Comparison of ENCODE assay signal across 10 cellular contexts in genomic region chr9:70954126-70954525, GRCh38.
DNase-seq lines count a peak whose midpoint lies in the region; ATAC-seq and TF ChIP-seq lines count a peak whose summit lies in the region.
"Had no signal": no experiment of that assay in that cellular context is flagged by ENCODE, and none has a peak within 500 bp of the region (broad histone marks: within the 10 kb centered on the region; RNA-seq: fewer than 3 reads in every experiment).

No MANE protein-coding gene starts in this region.

- H3K27me3 ChIP-seq in fibroblast of lung (ENCODE audit: control insufficient read depth, insufficient read depth, low read length) (no peaks in the 10 kb centered on the region), osteoblast (ENCODE audit: insufficient read depth, low read length) (no peaks in the 10 kb centered on the region)

- H3K27ac ChIP-seq in fibroblast of lung (ENCODE audit: insufficient read depth, low read length) = peak overlapping the region; percentile 34
- H3K27ac ChIP-seq in osteoblast (ENCODE audit: low read depth, low read length) = peak overlapping the region; percentile 73
- H3K27ac ChIP-seq: KMS-11 had no signal

- no peaks in the 10 kb centered on the region for H3K9me3 ChIP-seq in fibroblast of lung (ENCODE audit: control insufficient read depth, insufficient read depth, low read depth, low read length)
- H3K9me3 ChIP-seq in osteoblast (ENCODE audit: low read depth, low read length) = no peaks in the 10 kb centered on the region

- H3K4me3 ChIP-seq in fibroblast of lung (replicated peaks in 1 of 4; ENCODE audit: control extremely low read depth in 1 of 4, insufficient read depth in 1 of 4, low read depth in 3 of 4, low read length in 4 of 4) (no peak overlapping the region), osteoblast (ENCODE audit: insufficient read depth, low read length) (no peak overlapping the region)

- H3K4me1 ChIP-seq in fibroblast of lung (ENCODE audit: control insufficient read depth, extremely low read depth, insufficient read depth, low read length) (peaks cover 8% of the 10 kb centered on the region), osteoblast (ENCODE audit: insufficient read depth, low read length) (peaks cover 46% of the 10 kb centered on the region)

- DNase-seq in ELR (ENCODE audit: low read depth) (peak; percentile 96), RKO (ENCODE audit: low spot score) (peak; percentile 5), fibroblast of lung (ENCODE audit: low read depth in 2 of 2) (peak; percentile 66 to 97), osteoblast (ENCODE audit: insufficient read length, low spot score, missing footprints) (peak; percentile 78), dermis blood vessel endothelial cell (no peak), NCI-H2171 treated with DMSO at 0.1 percent for 48 hours (lab: John Stamatoyannopoulos, UW) (no peak)
- no peak for DNase-seq in stimulated activated CD4-positive, alpha-beta T cell treated with anti-CD3 and anti-CD28 coated beads, Interleukin-15, amount 100 ng/mL, for 24 hours
- DNase-seq: DMS153 had no signal

- TF ChIP-seq CTCF in fibroblast of lung (conservative IDR thresholded peaks at IDR 0.05 in 1 of 2, IDR thresholded peaks at IDR 0.05 in 1 of 2; ENCODE audit: low read depth in 1 of 2, low read length in 2 of 2) (no peak), osteoblast (IDR thresholded peaks at IDR 0.05; ENCODE audit: extremely low read depth, low read depth, low read length) (no peak)

- H3K79me2 ChIP-seq in fibroblast of lung (ENCODE audit: control insufficient read depth, insufficient read depth, low read length) (no peaks in the 10 kb centered on the region), osteoblast (ENCODE audit: insufficient read depth, low read length) (no peaks in the 10 kb centered on the region)

- ATAC-seq in HG03432 (IDR thresholded peaks at IDR 0.05; ENCODE audit: unreplicated experiment) = no peak

- H3K36me3 ChIP-seq in fibroblast of lung (ENCODE audit: control insufficient read depth, insufficient read depth, low read length) (no peaks in the 10 kb centered on the region), osteoblast (ENCODE audit: insufficient read depth, low read length) (no peaks in the 10 kb centered on the region)

- H3K4me2 ChIP-seq in fibroblast of lung (ENCODE audit: extremely low read depth, insufficient read depth, low read length) (peak overlapping the region; percentile 54), osteoblast (ENCODE audit: insufficient read depth, low read length) (peak overlapping the region; percentile 40)
- H3K4me2 ChIP-seq: KMS-11 had no signal

- no peaks in the 10 kb centered on the region for H4K20me1 ChIP-seq in fibroblast of lung (ENCODE audit: control insufficient read depth, extremely low read depth, insufficient read depth, low read length)
- H4K20me1 ChIP-seq in osteoblast (ENCODE audit: insufficient read depth, low read length) = no peaks in the 10 kb centered on the region

- H2AFZ ChIP-seq in fibroblast of lung (ENCODE audit: low read length) (peak overlapping the region; percentile 39), osteoblast (ENCODE audit: low read length) (peak overlapping the region; percentile 58)

- no peak overlapping the region for H3K9ac ChIP-seq in fibroblast of lung (ENCODE audit: insufficient read depth, low read length)
- H3K9ac ChIP-seq: KMS-11 had no signal

Comparison
In these comparisons a context has a peak if more than half of its experiments do, and no peak if none do; other contexts are left out.
1. DNase-seq: peak in ELR (single experiment), RKO (single experiment), fibroblast of lung (2 of 2) and osteoblast (single experiment); none in dermis blood vessel endothelial cell (single experiment), NCI-H2171 treated with DMSO at 0.1 percent for 48 hours (single experiment) and stimulated activated CD4-positive, alpha-beta T cell treated with anti-CD3 and anti-CD28 coated beads, Interleukin-15, amount 100 ng/mL, for 24 hours (single experiment).